ENCODE assay signal across 25 cellular contexts in genomic region chr13:60577761-60578160, GRCh38.
"Had no signal": no experiment of that assay in that cellular context is flagged by ENCODE, and none has a peak within 500 bp of the region (broad histone marks: within the 10 kb centered on the region; RNA-seq: fewer than 3 reads in every experiment).

No MANE protein-coding gene starts in this region.

- H3K4me3 Mint-ChIP-seq: mesothelial cell of epicardium; naive thymus-derived CD4-positive, alpha-beta T cell; natural killer cell had no signal

- H3K27ac Mint-ChIP-seq: mesothelial cell of epicardium; naive thymus-derived CD4-positive, alpha-beta T cell; natural killer cell had no signal

- H3K9me3 ChIP-seq: esophagus squamous epithelium, gastrocnemius medialis, heart right ventricle, left lung, lower lobe of right lung had no signal

- FAIRE-seq: endometrium, islet of Langerhans, keratinocyte had no signal

- H3K36me3 ChIP-seq: gastrocnemius medialis, lower lobe of right lung had no signal

- H3K27me3 ChIP-seq: dorsolateral prefrontal cortex, esophagus squamous epithelium, gastrocnemius medialis, heart right ventricle, left lung had no signal

- ATAC-seq: gastrocnemius medialis; heart right ventricle; left lung; left ventricle myocardium superior; lower lobe of right lung; naive thymus-derived CD4-positive, alpha-beta T cell; natural killer cell had no signal

- H3K9me3 Mint-ChIP-seq: mesothelial cell of epicardium had no signal

- H3K27ac ChIP-seq: coronary artery, dorsolateral prefrontal cortex, epithelial cell of prostate, esophagus squamous epithelium, gastrocnemius medialis, heart right ventricle, left lung, lower lobe of right lung had no signal

- H3K27me3 Mint-ChIP-seq: naive thymus-derived CD4-positive, alpha-beta T cell had no signal

- H3K4me1 ChIP-seq: esophagus squamous epithelium, gastrocnemius medialis, heart right ventricle, left lung, lower lobe of right lung had no signal

- H3K36me3 Mint-ChIP-seq: natural killer cell had no signal

- DNase-seq: dermis blood vessel endothelial cell; dorsolateral prefrontal cortex; effector CD4-positive, alpha-beta T cell; effector memory CD4-positive, alpha-beta T cell; erythroblast; esophagus squamous epithelium; foreskin fibroblast; foreskin melanocyte; gastrocnemius medialis; glutamatergic neuron; head of caudate nucleus; heart right ventricle; hippocampal formation; left lung; left ventricle myocardium superior; lower lobe of right lung; mesenchymal stem cell; naive thymus-derived CD4-positive, alpha-beta T cell; natural killer cell had no signal

- H3K4me3 ChIP-seq: coronary artery, dorsolateral prefrontal cortex, esophagus squamous epithelium, gastrocnemius medialis, heart right ventricle, left lung, lower lobe of right lung had no signal

- H3K4me1 Mint-ChIP-seq: mesothelial cell of epicardium; naive thymus-derived CD4-positive, alpha-beta T cell; natural killer cell had no signal
